In the genomic region with DNA sequence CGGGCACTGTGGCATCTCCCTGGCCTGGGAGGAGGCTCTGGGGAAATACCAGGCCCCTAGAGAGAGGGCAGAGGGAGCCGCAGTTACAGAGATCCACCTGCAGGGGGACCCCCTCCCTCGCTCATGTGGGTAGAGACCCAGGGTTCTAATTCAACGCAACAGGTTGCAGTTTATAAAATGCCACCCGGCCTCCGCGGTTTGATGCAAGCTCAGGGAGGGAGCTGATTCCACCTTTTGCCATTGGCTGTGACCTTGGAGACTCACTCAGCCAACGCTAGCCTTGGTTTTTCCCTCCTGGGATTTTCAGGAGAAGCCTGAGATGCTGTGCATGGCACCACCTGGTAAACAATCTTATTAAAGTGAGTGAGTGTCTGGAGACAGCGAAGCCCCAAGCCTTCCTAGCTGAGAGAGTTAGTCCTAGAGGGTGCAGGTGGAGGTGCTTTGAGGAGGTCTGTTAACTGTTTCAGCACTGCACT, we compare ENCODE assay signal across 8 cellular contexts. TPM values are rescaled to one million over a fixed set of nuclear protein-coding genes. Genes with fewer than 3 reads are reported as not detected.
A peak's percentile ranks its signal among the peaks of the same experiment; 100 is the strongest.
DNase-seq lines count a peak whose midpoint lies in the region; ATAC-seq and TF ChIP-seq lines count a peak whose summit lies in the region.

No MANE protein-coding gene starts in this region.

- intact Hi-C loops in left ventricle myocardium superior (cut with micrococcal nuclease) = loop anchor here (2.0 kb wide), 1 partner anchor 74 kb away; no protein-coding TSS in a partner anchor

- no peak overlapping the region for H2AFZ ChIP-seq in SU-DHL-6 (ENCODE audit: low read depth, low read length, severe bottlenecking)

- H3K9me2 ChIP-seq in SU-DHL-6 (replicated peaks; ENCODE audit: insufficient read depth, low read length) = no peaks in the 10 kb centered on the region

- H3F3A ChIP-seq in SU-DHL-6 (ENCODE audit: insufficient read depth) = no peaks in the 10 kb centered on the region

- no peaks in the 10 kb centered on the region for H4K20me1 ChIP-seq in SU-DHL-6 (ENCODE audit: low read depth, low read length)

- peak; percentile 91 for TF ChIP-seq CTCF in SU-DHL-6 (IDR thresholded peaks at IDR 0.05; ENCODE audit: insufficient read depth, low read length, poor library complexity, severe bottlenecking)

- H3K79me2 ChIP-seq in SU-DHL-6 (ENCODE audit: insufficient read depth, low read length) = no peaks in the 10 kb centered on the region

- no peak overlapping the region for H3K4me2 ChIP-seq in SU-DHL-6 (ENCODE audit: low read depth, low read length, poor library complexity, severe bottlenecking)

- DNase-seq in ELF-1 (ENCODE audit: low read depth, low spot score) (peak; percentile 84), LHCN-M2 (ENCODE audit: low read depth) (peak; percentile 32), left ventricle myocardium superior (peak; percentile 66), retina (peak; percentile 68), middle frontal gyrus (ENCODE audit: extremely low spot score, low spot score) (no peak)
- peak; percentile 48 for DNase-seq in activated naive CD8-positive, alpha-beta T cell treated with anti-CD3 and anti-CD28 coated beads, Interleukin-2, amount 50 U/mL, for 16 hours (ENCODE audit: low read depth, low spot score)

- H3K27me3 ChIP-seq in SU-DHL-6 (ENCODE audit: low read length) = no peaks in the 10 kb centered on the region

- H3K36me3 ChIP-seq in SU-DHL-6 (ENCODE audit: low read length) = no peaks in the 10 kb centered on the region

- H3K27ac ChIP-seq in SU-DHL-6 (ENCODE audit: low read depth, low read length) = no peak overlapping the region

- ATAC-seq in left ventricle myocardium superior = peak; percentile 85
- no peak for ATAC-seq in HG02870 (IDR thresholded peaks at IDR 0.05; ENCODE audit: unreplicated experiment)

- no peaks in the 10 kb centered on the region for H3K9me3 ChIP-seq in SU-DHL-6 (ENCODE audit: insufficient read depth, low read length)

- H3K9ac ChIP-seq in SU-DHL-6 (ENCODE audit: low read length) = no peak overlapping the region

- no peak overlapping the region for H3K4me3 ChIP-seq in SU-DHL-6 (ENCODE audit: insufficient read depth, low read length, poor library complexity, severe bottlenecking)

RNA-seq across cellular contexts. Expression of a gene that starts 12.1 kb away (rescaled TPM):
- total RNA-seq in LHCN-M2 (2014; rRNA removed) (not detected in 2 replicates), left ventricle myocardium superior (not detected)
- 0.01 TPM for polyA plus RNA-seq in LHCN-M2 (2012)

RNA-seq across cellular contexts. Expression of a gene that starts 25.9 kb away (rescaled TPM):
- total RNA-seq in LHCN-M2 (2014; rRNA removed) (43.7 and 61.7 TPM in 2 replicates), left ventricle myocardium superior (330 TPM)
- 52.3 TPM for polyA plus RNA-seq in LHCN-M2 (2012)
